In genomic region chr3:127820221-127820870, GRCh38 we compare ENCODE assay signal across 8 cellular contexts. TPM values are rescaled to one million over a fixed set of nuclear protein-coding genes. Genes with fewer than 3 reads are reported as not detected.
DNase-seq lines count a peak whose midpoint lies in the region; ATAC-seq and TF ChIP-seq lines count a peak whose summit lies in the region.

No MANE protein-coding gene starts in this region.

- intact Hi-C loops in left lung (cut with DNase I) = loop anchor here in 1 of 2 donors (10.0 kb wide), 1 partner anchor 126 kb away; no protein-coding TSS in a partner anchor

- H3K36me3 ChIP-seq in WERI-Rb-1 (no peaks in the 10 kb centered on the region), left lung (peaks cover 0 to 16% of the 10 kb centered on the region in 2 donors)

- TF ChIP-seq CTCF in AG09319 (IDR thresholded peaks at IDR 0.05; ENCODE audit: low read depth, low read length) (peak; percentile 29), WERI-Rb-1 (IDR thresholded peaks at IDR 0.05; ENCODE audit: low read depth, low read length) (0 out of 2 replicates have a peak, but pooled peaks have one; percentile 14), left lung (IDR thresholded peaks at IDR 0.05) (no peak)

- no peaks in the 10 kb centered on the region for H3K27me3 ChIP-seq in WERI-Rb-1 (ENCODE audit: insufficient read depth, low read depth, severe bottlenecking)
- H3K27me3 ChIP-seq in left lung = no peaks in the 10 kb centered on the region

- DNase-seq in AG09319 (ENCODE audit: extremely low read depth, low read depth) = no peak
- DNase-seq in WERI-Rb-1 = peak; percentile 15
- no peak for DNase-seq in left lung
- no peak for DNase-seq in middle frontal gyrus (ENCODE audit: extremely low spot score, low spot score)

- H3K9me3 ChIP-seq in WERI-Rb-1 (ENCODE audit: severe bottlenecking) = no peaks in the 10 kb centered on the region
- no peaks in the 10 kb centered on the region for H3K9me3 ChIP-seq in left lung

- peak; percentile 42 for ATAC-seq in GM21737 (IDR thresholded peaks at IDR 0.05; ENCODE audit: unreplicated experiment)
- ATAC-seq in left lung = peak; percentile 32
- ATAC-seq in GM19463 (IDR thresholded peaks at IDR 0.05; ENCODE audit: unreplicated experiment) = no peak
- ATAC-seq in HG02588 (IDR thresholded peaks at IDR 0.05; ENCODE audit: unreplicated experiment) = no peak
- no peak for ATAC-seq in HG03025 (IDR thresholded peaks at IDR 0.05; ENCODE audit: low FRiP score, unreplicated experiment)

- H3K4me1 ChIP-seq in left lung = peaks cover 29 to 72% of the 10 kb centered on the region in 2 donors

- H3K27ac ChIP-seq in WERI-Rb-1 (no peak overlapping the region), left lung (peak overlapping the region; percentile 86 to 91)

- H3K4me3 ChIP-seq in WERI-Rb-1 (ENCODE audit: low read depth, low read length) = no peak overlapping the region
- H3K4me3 ChIP-seq in left lung = peak overlapping the region in 1 of 2 donors; percentile 81

RNA-seq across cellular contexts. Expression of gene MGLL, which starts 2.0 kb away (rescaled TPM):
- total RNA-seq in left lung = 100 to 1,000 TPM; 214 to 318 TPM

Comparison
In these comparisons a context has a peak if more than half of its experiments do, and no peak if none do; other contexts are left out.
1. CTCF ChIP-seq: peak in AG09319 (single experiment) and WERI-Rb-1 (single experiment); none in left lung (0 of 2).
2. ATAC-seq: peak in GM21737 (single experiment) and left lung (single experiment); none in GM19463 (single experiment), HG02588 (single experiment) and HG03025 (single experiment).